Comparison of ENCODE assay signal across 13 cellular contexts in genomic region chr9:106981396-106982287, GRCh38.
DNase-seq lines count a peak whose midpoint lies in the region; ATAC-seq and TF ChIP-seq lines count a peak whose summit lies in the region.
"Had no signal": no experiment of that assay in that cellular context is flagged by ENCODE, and none has a peak within 500 bp of the region (broad histone marks: within the 10 kb centered on the region; RNA-seq: fewer than 3 reads in every experiment).

No MANE protein-coding gene starts in this region.

- H3K27ac Mint-ChIP-seq in nephron progenitor cell, result peak overlapping the region; percentile 28
- H3K27ac Mint-ChIP-seq: naive thymus-derived CD8-positive, alpha-beta T cell had no signal

- no peaks in the 10 kb centered on the region for H3K27me3 Mint-ChIP-seq in nephron progenitor cell (ENCODE audit: low read depth, poor library complexity)

- no peaks in the 10 kb centered on the region for H3K9me3 Mint-ChIP-seq in nephron progenitor cell

- peaks cover 5% of the 10 kb centered on the region for H3K36me3 ChIP-seq in brain microvascular endothelial cell (replicated peaks)

- no peak overlapping the region for H3K4me3 Mint-ChIP-seq in nephron progenitor cell
- H3K4me3 Mint-ChIP-seq: immature natural killer cell; naive thymus-derived CD8-positive, alpha-beta T cell had no signal

- no peak overlapping the region for H3K4me3 ChIP-seq in brain microvascular endothelial cell (ENCODE audit: low read depth, low read length)
- H3K4me3 ChIP-seq: smooth muscle cell had no signal

- in situ Hi-C loops in brain microvascular endothelial cell (cut with HindIII; ENCODE audit: low pct_ligation_motif_present, low sequenced_read_pairs), result no loop called here

- H3K27ac ChIP-seq in brain microvascular endothelial cell, result no peak overlapping the region

- no peaks in the 10 kb centered on the region for H3K27me3 ChIP-seq in brain microvascular endothelial cell (replicated peaks)

- peak; percentile 74 for ATAC-seq in GM19043 (IDR thresholded peaks at IDR 0.05; ENCODE audit: low read depth, unreplicated experiment)
- ATAC-seq in GM21825 (IDR thresholded peaks at IDR 0.05; ENCODE audit: unreplicated experiment), result peak; percentile 71
- ATAC-seq in HG03135 (IDR thresholded peaks at IDR 0.05; ENCODE audit: unreplicated experiment), result peak; percentile 71
- ATAC-seq: naive thymus-derived CD8-positive, alpha-beta T cell had no signal

- peaks cover 20% of the 10 kb centered on the region for H3K4me1 Mint-ChIP-seq in nephron progenitor cell

- TF ChIP-seq CTCF in nephron progenitor cell (IDR thresholded peaks at IDR 0.05) (no peak), brain microvascular endothelial cell (IDR thresholded peaks at IDR 0.05; ENCODE audit: low read depth, low read length, missing control alignments) (no peak)

- DNase-seq in nephron progenitor cell, result no peak
- no peak for DNase-seq in EL
- no peak for DNase-seq in brain microvascular endothelial cell
- DNase-seq in activated naive CD4-positive, alpha-beta T cell treated with anti-CD3 and anti-CD28 coated beads, Interleukin-2, amount 50 U/mL, for 16 hours, result no peak
- DNase-seq: activated CD4-positive, alpha-beta T cell treated with anti-CD3 and anti-CD28 coated beads for 1 hour; DMS153; immature natural killer cell; naive thymus-derived CD8-positive, alpha-beta T cell; NCI-H345 had no signal

- peaks cover 91% of the 10 kb centered on the region for H3K36me3 Mint-ChIP-seq in nephron progenitor cell (ENCODE audit: low read depth)
- H3K36me3 Mint-ChIP-seq: immature natural killer cell; naive thymus-derived CD8-positive, alpha-beta T cell had no signal
